ENCODE assay signal across 8 cellular contexts in the genomic region with DNA sequence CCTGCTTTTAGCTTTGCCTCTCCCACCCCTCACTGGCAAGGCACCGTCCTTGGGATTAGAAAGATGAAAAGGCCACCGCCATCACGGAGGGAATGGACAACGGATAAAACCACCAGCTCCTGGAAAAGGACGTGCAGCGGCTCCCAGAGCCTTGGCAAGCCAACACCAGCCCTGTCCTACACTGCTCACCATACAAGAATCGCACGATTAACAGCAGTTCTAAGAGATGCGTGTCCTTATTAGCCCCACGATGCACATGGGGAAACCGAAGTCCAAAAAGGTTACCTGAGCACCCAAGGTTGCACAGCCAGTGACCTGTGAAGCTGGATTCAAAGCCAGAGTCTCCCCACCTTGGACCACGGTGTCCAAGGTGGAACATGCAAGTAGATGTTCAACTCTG.
"Had no signal": no experiment of that assay in that cellular context is flagged by ENCODE, and none has a peak within 500 bp of the region (broad histone marks: within the 10 kb centered on the region; RNA-seq: fewer than 3 reads in every experiment).

No MANE protein-coding gene starts in this region.

- FAIRE-seq: H1, H54, HTR-8/SVneo had no signal

- H2AFZ ChIP-seq: GM23248 had no signal

- DNase-seq: GM23248, H9, HCEC 1CT, IMR-90, KBM-7 had no signal

- H3K27ac ChIP-seq: GM23248 had no signal

- H3K9ac ChIP-seq: GM23248 had no signal

- H3K4me3 ChIP-seq: GM23248 had no signal
